11 cellular contexts compared by ENCODE assay signal in genomic region chr12:69655616-69656336, GRCh38. TPM values are rescaled to one million over a fixed set of nuclear protein-coding genes. Genes with fewer than 3 reads are reported as not detected.
DNase-seq lines count a peak whose midpoint lies in the region; ATAC-seq and TF ChIP-seq lines count a peak whose summit lies in the region.
"Had no signal": no experiment of that assay in that cellular context is flagged by ENCODE, and none has a peak within 500 bp of the region (broad histone marks: within the 10 kb centered on the region; RNA-seq: fewer than 3 reads in every experiment).

No MANE protein-coding gene starts in this region.

- H3K9me3 ChIP-seq in upper lobe of right lung: no peaks in the 10 kb centered on the region
- H3K9me3 ChIP-seq: esophagus muscularis mucosa had no signal

- peak overlapping the region; percentile 86 for H3K27ac ChIP-seq in brain microvascular endothelial cell
- no peak overlapping the region for H3K27ac ChIP-seq in upper lobe of right lung

- in situ Hi-C loops in brain microvascular endothelial cell (cut with HindIII; ENCODE audit: low pct_ligation_motif_present, low sequenced_read_pairs): no loop called here

- H3K4me1 ChIP-seq in upper lobe of right lung: peaks cover 4% of the 10 kb centered on the region

- H3K27me3 ChIP-seq in brain microvascular endothelial cell (replicated peaks): no peaks in the 10 kb centered on the region
- H3K27me3 ChIP-seq in upper lobe of right lung: no peaks in the 10 kb centered on the region
- H3K27me3 ChIP-seq: esophagus muscularis mucosa had no signal

- intact Hi-C loops in upper lobe of right lung (cut with DNase I): no loop called here

- no peak for TF ChIP-seq CTCF in brain microvascular endothelial cell (IDR thresholded peaks at IDR 0.05; ENCODE audit: low read depth, low read length, missing control alignments)
- TF ChIP-seq CTCF in upper lobe of right lung (IDR thresholded peaks at IDR 0.05): no peak

- DNase-seq in HPDE6-E6E7 (ENCODE audit: extremely low spot score) (peak; percentile 48), brain microvascular endothelial cell (peak; percentile 90), islet precursor cell (peak; percentile 86), upper lobe of right lung (no peak), germinal center (ENCODE audit: low spot score) (no peak)
- no peak for DNase-seq in activated CD4-positive, alpha-beta T cell treated with anti-CD3 and anti-CD28 coated beads for 4 hours
- DNase-seq: activated naive CD4-positive, alpha-beta T cell treated with Interleukin-2 at 50 U/mL for 16 hours; NCI-H1048; stimulated activated CD4-positive, alpha-beta T cell treated with anti-CD3 and anti-CD28 coated beads, Interleukin-2, amount 100 ng/mL, for 24 hours had no signal

- peak; percentile 75 for ATAC-seq in upper lobe of right lung
- ATAC-seq in HG02763 (IDR thresholded peaks at IDR 0.05; ENCODE audit: unreplicated experiment): no peak

- H3K36me3 ChIP-seq in brain microvascular endothelial cell (replicated peaks) (no peaks in the 10 kb centered on the region), upper lobe of right lung (no peaks in the 10 kb centered on the region)
- H3K36me3 ChIP-seq: esophagus muscularis mucosa had no signal

- H3K4me3 ChIP-seq in brain microvascular endothelial cell (ENCODE audit: low read depth, low read length) (no peak overlapping the region), upper lobe of right lung (no peak overlapping the region)
- H3K4me3 ChIP-seq: esophagus muscularis mucosa had no signal

RNA-seq across cellular contexts. Expression of gene BEST3, which starts 43.3 kb away (rescaled TPM):
- total RNA-seq in upper lobe of right lung: not detected

RNA-seq across cellular contexts. Expression of gene LRRC10, which starts 45.1 kb away (rescaled TPM):
- total RNA-seq in upper lobe of right lung: not detected
- total RNA-seq: esophagus muscularis mucosa had no signal

Comparison
In these comparisons a context has a peak if more than half of its experiments do, and no peak if none do; other contexts are left out.
1. DNase-seq: peak in HPDE6-E6E7 (single experiment), brain microvascular endothelial cell (single experiment) and islet precursor cell (single experiment); none in upper lobe of right lung (single experiment), activated CD4-positive, alpha-beta T cell treated with anti-CD3 and anti-CD28 coated beads for 4 hours (0 of 2) and germinal center (single experiment).